ENCODE assay signal across 14 cellular contexts in the genomic region with DNA sequence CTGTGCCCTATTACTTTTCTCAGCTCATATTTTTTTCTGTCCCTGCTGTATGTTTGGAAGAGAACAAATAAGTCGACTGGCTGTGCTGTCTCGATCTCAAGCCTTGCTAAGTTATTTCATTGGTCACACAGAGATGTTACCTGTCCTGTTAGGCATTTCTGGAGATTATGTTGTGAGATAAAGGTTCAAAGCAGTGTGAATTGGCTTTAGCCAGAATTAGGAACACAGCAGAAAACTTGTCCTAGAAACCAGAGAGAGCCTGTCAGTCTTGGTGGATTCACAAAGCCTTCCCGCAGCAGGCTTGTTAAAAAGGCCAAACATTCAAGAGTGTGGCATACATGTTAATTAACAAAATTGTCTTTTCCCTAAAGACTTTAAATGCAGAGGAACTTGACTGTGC. TPM values are rescaled to one million over a fixed set of nuclear protein-coding genes. Genes with fewer than 3 reads are reported as not detected.
DNase-seq lines count a peak whose midpoint lies in the region; ATAC-seq and TF ChIP-seq lines count a peak whose summit lies in the region.
"Had no signal": no experiment of that assay in that cellular context is flagged by ENCODE, and none has a peak within 500 bp of the region (broad histone marks: within the 10 kb centered on the region; RNA-seq: fewer than 3 reads in every experiment).

No MANE protein-coding gene starts in this region.

- H3K27me3 ChIP-seq in gastroesophageal sphincter, result no peaks in the 10 kb centered on the region
- H3K27me3 ChIP-seq: SJSA1 had no signal

- H3K4me1 Mint-ChIP-seq in CD14-positive monocyte (peaks cover 45% of the 10 kb centered on the region), progenitor cell of endocrine pancreas (ENCODE audit: low read depth) (peaks cover 49% of the 10 kb centered on the region)
- H3K4me1 Mint-ChIP-seq in activated CD4-positive, alpha-beta memory T cell treated with anti-CD3 and anti-CD28 coated beads, Interleukin-2, amount 10 ng/mL, durations not matched to agents 7 days and 5 days, result peaks cover 19% of the 10 kb centered on the region

- H3K36me3 Mint-ChIP-seq in CD14-positive monocyte (peaks cover 65% of the 10 kb centered on the region in 2 donors), progenitor cell of endocrine pancreas (ENCODE audit: insufficient read depth) (peaks cover 9% of the 10 kb centered on the region)
- peaks cover 33% of the 10 kb centered on the region for H3K36me3 Mint-ChIP-seq in activated CD4-positive, alpha-beta memory T cell treated with anti-CD3 and anti-CD28 coated beads, Interleukin-2, amount 10 ng/mL, durations not matched to agents 7 days and 5 days (ENCODE audit: low read depth)

- TF ChIP-seq CTCF in CD14-positive monocyte (IDR thresholded peaks at IDR 0.05) (no peak), RWPE1 (conservative IDR thresholded peaks at IDR 0.05; ENCODE audit: low read depth) (no peak), gastroesophageal sphincter (IDR thresholded peaks at IDR 0.05) (no peak), progenitor cell of endocrine pancreas (IDR thresholded peaks at IDR 0.05; ENCODE audit: unreplicated experiment) (no peak)

- no peak for ATAC-seq in gastroesophageal sphincter
- ATAC-seq in GM21447 (IDR thresholded peaks at IDR 0.05; ENCODE audit: unreplicated experiment), result no peak

- TF ChIP-seq EP300 in gastroesophageal sphincter (IDR thresholded peaks at IDR 0.05), result no peak

- WGBS in gastroesophageal sphincter (ENCODE audit: low coverage in 1 of 2), 2 donors, result 69 to 91% methylated on average over 1 to 3 of the region's 3 CpGs

- DNase-seq in CD14-positive monocyte (ENCODE audit: low spot score) (no peak), RWPE1 (ENCODE audit: low spot score) (no peak), progenitor cell of endocrine pancreas (ENCODE audit: low spot score, unreplicated experiment) (no peak), NOMO-1 treated with DMSO at 0.1 percent for 48 hours (lab: John Stamatoyannopoulos, UW; ENCODE audit: unreplicated experiment) (no peak), EL (no peak)
- no peak for DNase-seq in activated CD4-positive, alpha-beta memory T cell treated with anti-CD3 and anti-CD28 coated beads, Interleukin-2, amount 10 ng/mL, durations not matched to agents 7 days and 5 days
- DNase-seq: activated effector memory CD4-positive, alpha-beta T cell treated with Interleukin-2 at 50 U/mL for 16 hours; cortex of kidney; MV-4-11; NCI-H226; retina had no signal

- H3K27ac Mint-ChIP-seq in CD14-positive monocyte (peak overlapping the region in 4 of 7 donors; percentile 16 to 73 (median 48)), progenitor cell of endocrine pancreas (peak overlapping the region; percentile 42)
- H3K27ac Mint-ChIP-seq in activated CD4-positive, alpha-beta memory T cell treated with anti-CD3 and anti-CD28 coated beads, Interleukin-2, amount 10 ng/mL, durations not matched to agents 7 days and 5 days, result no peak overlapping the region

- no peak for TF ChIP-seq POLR2A in gastroesophageal sphincter (IDR thresholded peaks at IDR 0.05)

- H3K9me3 Mint-ChIP-seq in CD14-positive monocyte, result peaks cover 0 to 2% (median 0%) of the 10 kb centered on the region in 7 donors
- H3K9me3 Mint-ChIP-seq in progenitor cell of endocrine pancreas (ENCODE audit: low read depth), result no peaks in the 10 kb centered on the region
- H3K9me3 Mint-ChIP-seq in activated CD4-positive, alpha-beta memory T cell treated with anti-CD3 and anti-CD28 coated beads, Interleukin-2, amount 10 ng/mL, durations not matched to agents 7 days and 5 days, result no peaks in the 10 kb centered on the region

- H3K4me3 ChIP-seq in gastroesophageal sphincter, result no peak overlapping the region
- H3K4me3 ChIP-seq: SJSA1 had no signal

- POLR2A ChIA-PET in RWPE1 (lab: Yijun Ruan, JAX; ENCODE audit: low non-redundant PET), result interaction anchor here (0.5 kb wide), 1 partner anchor 435 kb away, joined by 3 read pairs; no protein-coding TSS in a partner anchor
- POLR2A ChIA-PET in activated CD4-positive, alpha-beta memory T cell treated with anti-CD3 and anti-CD28 coated beads, Interleukin-2, amount 10 ng/mL, durations not matched to agents 7 days and 5 days (lab: Charles Lee), result interaction anchor here (1.2 to 1.9 kb wide), 7 partner anchors 10 to 24 kb away, joined by 3 to 21 read pairs (median 5); a partner anchor contains a TSS

- intact Hi-C loops in CD14-positive monocyte (cut with micrococcal nuclease), result no loop called here

- peaks cover 0 to 22% of the 10 kb centered on the region in 2 donors for H3K36me3 ChIP-seq in gastroesophageal sphincter

- H3K27ac ChIP-seq in RWPE1 (peak overlapping the region; percentile 36; the same call in 1 of the 2 replicates), gastroesophageal sphincter (peak overlapping the region in 3 of 4 donors; percentile 74 to 90 (median 82))
- H3K27ac ChIP-seq: SJSA1 had no signal

- H3K27me3 Mint-ChIP-seq in CD14-positive monocyte (ENCODE audit: low read depth in 3 of 3) (peaks cover 0 to under 1% (median 0%) of the 10 kb centered on the region in 3 donors), progenitor cell of endocrine pancreas (no peaks in the 10 kb centered on the region)
- H3K27me3 Mint-ChIP-seq in activated CD4-positive, alpha-beta memory T cell treated with anti-CD3 and anti-CD28 coated beads, Interleukin-2, amount 10 ng/mL, durations not matched to agents 7 days and 5 days, result no peaks in the 10 kb centered on the region

- H3K9me3 ChIP-seq in gastroesophageal sphincter, result no peaks in the 10 kb centered on the region
- H3K9me3 ChIP-seq: SJSA1 had no signal

- CTCF ChIA-PET in RWPE1 (lab: Yijun Ruan, JAX), result no interaction called here
- CTCF ChIA-PET in activated CD4-positive, alpha-beta memory T cell treated with anti-CD3 and anti-CD28 coated beads, Interleukin-2, amount 10 ng/mL, durations not matched to agents 7 days and 5 days (lab: Charles Lee), result interaction anchor here (1.0 to 2.9 kb wide), 5 partner anchors 16 to 208 kb away, joined by 3 to 10 read pairs (median 6); no protein-coding TSS in a partner anchor

- no peak overlapping the region for H3K4me3 Mint-ChIP-seq in CD14-positive monocyte
- no peak overlapping the region for H3K4me3 Mint-ChIP-seq in progenitor cell of endocrine pancreas (ENCODE audit: low read depth)
- H3K4me3 Mint-ChIP-seq in activated CD4-positive, alpha-beta memory T cell treated with anti-CD3 and anti-CD28 coated beads, Interleukin-2, amount 10 ng/mL, durations not matched to agents 7 days and 5 days, result no peak overlapping the region

- peaks cover 9 to 81% (median 39%) of the 10 kb centered on the region in 3 donors for H3K4me1 ChIP-seq in gastroesophageal sphincter

RNA-seq across cellular contexts. Expression of a gene that starts 25.0 kb away (rescaled TPM):
- polyA plus RNA-seq in CD14-positive monocyte, result 10 to 100 TPM; 37.3 to 67.1 TPM
- total RNA-seq in gastroesophageal sphincter (100 to 1,000 TPM in 1 of 4 donors, 10 to 100 TPM in 3; 54.6 to 108 (median 75.9) TPM), progenitor cell of endocrine pancreas (53.1 and 54.4 TPM in 2 replicates)
- 10 to 100 TPM; 62.4 to 63.5 TPM for total RNA-seq in activated CD4-positive, alpha-beta memory T cell treated with anti-CD3 and anti-CD28 coated beads, Interleukin-2, amount 10 ng/mL, durations not matched to agents 7 days and 5 days
